Comparison of ENCODE assay signal across 20 cellular contexts in genomic region chr9:21311888-21312287, GRCh38. TPM values are rescaled to one million over a fixed set of nuclear protein-coding genes. Genes with fewer than 3 reads are reported as not detected.
A peak's percentile ranks its signal among the peaks of the same experiment; 100 is the strongest.
DNase-seq lines count a peak whose midpoint lies in the region; ATAC-seq, FAIRE-seq and TF ChIP-seq lines count a peak whose summit lies in the region.
"Had no signal": no experiment of that assay in that cellular context is flagged by ENCODE, and none has a peak within 500 bp of the region (broad histone marks: within the 10 kb centered on the region; RNA-seq: fewer than 3 reads in every experiment).

No MANE protein-coding gene starts in this region.

- H3K27ac Mint-ChIP-seq in brain: peak overlapping the region in 3 of 5 experiments; percentile 42 to 70 (median 69)
- H3K27ac Mint-ChIP-seq in glutamatergic neuron (ENCODE audit: unreplicated experiment): no peak overlapping the region
- H3K27ac Mint-ChIP-seq: CD4-positive, alpha-beta memory T cell had no signal

- peak; percentile 59 for ATAC-seq in GM18868 (IDR thresholded peaks at IDR 0.05; ENCODE audit: unreplicated experiment)
- ATAC-seq: HCT116 had no signal

- peak overlapping the region in 1 of 5 experiments; percentile 7 for H3K4me3 Mint-ChIP-seq in brain
- no peak overlapping the region for H3K4me3 Mint-ChIP-seq in glutamatergic neuron (ENCODE audit: unreplicated experiment)
- H3K4me3 Mint-ChIP-seq: CD4-positive, alpha-beta memory T cell had no signal

- no peaks in the 10 kb centered on the region for H3K36me3 Mint-ChIP-seq in brain
- no peaks in the 10 kb centered on the region for H3K36me3 Mint-ChIP-seq in glutamatergic neuron (ENCODE audit: unreplicated experiment)
- H3K36me3 Mint-ChIP-seq: CD4-positive, alpha-beta memory T cell had no signal

- H3K4me2 ChIP-seq in KMS-11: peak overlapping the region; percentile 17; the same call in 1 of the 2 replicates
- H3K4me2 ChIP-seq: BLaER1 had no signal

- H3K36me3 ChIP-seq in KMS-11 (ENCODE audit: insufficient read depth): no peaks in the 10 kb centered on the region
- H3K36me3 ChIP-seq: BLaER1 had no signal

- DNase-seq in pons (ENCODE audit: low spot score) (peak; percentile 56), glutamatergic neuron (no peak), GF-D8 (lab: John Stamatoyannopoulos, UW) (no peak), GM19239 (ENCODE audit: insufficient read length, low spot score) (no peak)
- DNase-seq: CD4-positive, alpha-beta memory T cell; DMS53; EL; GOT3; NCI-H1694 treated with DMSO at 0.1 percent for 48 hours; NCI-H226; NCI-H524; NCI-H82; SIG-M5 had no signal

- peaks cover 8% of the 10 kb centered on the region for H3K4me1 ChIP-seq in KMS-11 (ENCODE audit: low read depth, poor library complexity, severe bottlenecking)

- no peaks in the 10 kb centered on the region for H3K79me2 ChIP-seq in KMS-11 (ENCODE audit: insufficient read depth, low read depth)

- no peak overlapping the region for H2AFZ ChIP-seq in KMS-11 (ENCODE audit: low read depth)

- peaks cover 4% of the 10 kb centered on the region; the same call in 1 of the 2 replicates for H3K27me3 ChIP-seq in KMS-11 (ENCODE audit: insufficient read depth, low read depth)
- H3K27me3 ChIP-seq: BLaER1 had no signal

- no peak overlapping the region for H3K27ac ChIP-seq in KMS-11
- H3K27ac ChIP-seq: BLaER1, RWPE1 had no signal

- H3K27me3 Mint-ChIP-seq in brain: peaks cover 15% of the 10 kb centered on the region
- H3K27me3 Mint-ChIP-seq in glutamatergic neuron (ENCODE audit: unreplicated experiment): no peaks in the 10 kb centered on the region

- no peaks in the 10 kb centered on the region for H4K20me1 ChIP-seq in KMS-11 (ENCODE audit: insufficient read depth)
- H4K20me1 ChIP-seq: BLaER1 had no signal

- H3K4me3 ChIP-seq in KMS-11 (IDR thresholded peaks at IDR 0.05; ENCODE audit: insufficient read depth, low read depth, low read length): no peak overlapping the region
- H3K4me3 ChIP-seq: BLaER1 had no signal

- no peak for FAIRE-seq in GM19239 (lab: Jason Lieb, UNC)

- peaks cover 14% of the 10 kb centered on the region for H3K4me1 Mint-ChIP-seq in brain
- no peaks in the 10 kb centered on the region for H3K4me1 Mint-ChIP-seq in glutamatergic neuron (ENCODE audit: low read depth, unreplicated experiment)
- H3K4me1 Mint-ChIP-seq: CD4-positive, alpha-beta memory T cell had no signal

- no peak overlapping the region for H3K9ac ChIP-seq in KMS-11
- H3K9ac ChIP-seq: BLaER1 had no signal

- TF ChIP-seq CTCF in KMS-11 (conservative IDR thresholded peaks at IDR 0.05; ENCODE audit: low read depth, low read length) (no peak), brain (conservative IDR thresholded peaks at IDR 0.05) (no peak), glutamatergic neuron (IDR thresholded peaks at IDR 0.05; ENCODE audit: partially characterized antibody, unreplicated experiment) (no peak)

- H3K9me3 Mint-ChIP-seq in brain: peaks cover 0 to 3% (median 0%) of the 10 kb centered on the region in 5 experiments
- no peaks in the 10 kb centered on the region for H3K9me3 Mint-ChIP-seq in glutamatergic neuron (ENCODE audit: unreplicated experiment)
- H3K9me3 Mint-ChIP-seq: CD4-positive, alpha-beta memory T cell had no signal

RNA-seq across cellular contexts. Expression of gene IFNA5, which starts 6.8 kb away (rescaled TPM):
- not detected for polyA plus RNA-seq in brain (ENCODE audit: insufficient read depth, low read depth, low replicate concordance)
- total RNA-seq in glutamatergic neuron (ENCODE audit: unreplicated experiment): not detected
- total RNA-seq: A673; CD4-positive, alpha-beta memory T cell had no signal
- polyA plus RNA-seq: CD4-positive, alpha-beta memory T cell had no signal

RNA-seq across cellular contexts. Expression of gene KLHL9, which starts 23.3 kb away (rescaled TPM):
- polyA plus RNA-seq in brain (ENCODE audit: insufficient read depth, low read depth, low replicate concordance): 10.6 TPM
- total RNA-seq in glutamatergic neuron (ENCODE audit: unreplicated experiment): 38.7 TPM

RNA-seq across cellular contexts. Expression of gene IFNA6, which starts 38.8 kb away (rescaled TPM):
- not detected for polyA plus RNA-seq in brain (ENCODE audit: insufficient read depth, low read depth, low replicate concordance)
- total RNA-seq in glutamatergic neuron (ENCODE audit: unreplicated experiment): not detected
- total RNA-seq: A673; CD4-positive, alpha-beta memory T cell had no signal
- polyA plus RNA-seq: CD4-positive, alpha-beta memory T cell had no signal

RNA-seq across cellular contexts. Expression of gene IFNA13, which starts 56.0 kb away (rescaled TPM):
- polyA plus RNA-seq in brain (ENCODE audit: insufficient read depth, low read depth, low replicate concordance): not detected
- total RNA-seq in glutamatergic neuron (ENCODE audit: unreplicated experiment): not detected
- total RNA-seq: A673; CD4-positive, alpha-beta memory T cell had no signal
- polyA plus RNA-seq: CD4-positive, alpha-beta memory T cell had no signal
